1 cellular context compared by ENCODE assay signal in the genomic region with DNA sequence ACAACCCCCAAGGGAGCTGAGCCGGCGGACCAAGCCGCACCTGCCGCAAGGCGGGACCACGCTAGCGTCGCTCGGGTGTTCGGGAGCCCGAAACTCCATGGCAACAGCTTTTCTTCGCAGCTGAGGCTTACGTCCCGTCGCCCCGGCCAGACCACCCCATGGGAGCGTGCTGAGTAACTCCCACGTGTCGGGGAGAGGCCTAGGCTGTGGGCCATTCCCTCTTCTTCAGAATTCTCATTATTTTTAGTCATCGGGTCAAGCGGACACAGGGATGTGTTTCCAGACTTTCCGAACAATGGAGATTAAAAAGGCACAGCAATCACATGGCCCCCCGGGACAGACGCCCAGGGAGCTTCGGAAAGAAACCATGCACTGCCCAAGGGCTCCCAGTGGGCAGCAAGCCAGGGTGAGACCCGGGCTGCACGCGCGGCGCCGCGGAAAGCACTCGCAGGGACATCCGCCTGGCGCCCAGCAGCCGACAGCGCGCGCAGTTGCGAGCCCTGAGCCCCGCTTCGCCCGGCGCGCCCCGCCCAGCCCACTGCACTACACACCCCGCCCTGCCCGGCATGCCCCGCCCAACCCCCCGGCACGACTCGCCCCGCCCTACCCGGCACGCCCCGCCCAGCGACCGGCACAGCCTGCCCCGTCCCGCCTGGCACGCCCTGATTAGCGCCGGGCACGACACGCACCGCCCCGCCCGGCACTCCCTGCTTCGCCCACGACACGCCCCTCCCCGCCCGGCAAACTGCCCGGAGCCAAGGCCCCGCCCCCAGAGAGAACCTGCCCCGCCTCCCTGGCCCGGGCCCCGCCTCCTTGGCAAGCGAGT.
A peak's percentile ranks its signal among the peaks of the same experiment; 100 is the strongest.
TF ChIP-seq lines count a peak whose summit lies in the region.

No MANE protein-coding gene starts in this region.

TF ChIP-seq in HepG2, 621 proteins besides CTCF, POLR2A, EP300 and RAD21 (continued from another document and continues in another):
- no peak for TF ChIP-seq CBFB (CRISPR knock-in tag; IDR thresholded peaks at IDR 0.05)
- TF ChIP-seq ZNF782 (CRISPR knock-in tag; IDR thresholded peaks at IDR 0.05; ENCODE audit: borderline replicate concordance) = peak; percentile 32; the same call in 1 of the 2 replicates
- TF ChIP-seq RFXAP (CRISPR knock-in tag; IDR thresholded peaks at IDR 0.05; ENCODE audit: borderline replicate concordance) = 0 out of 2 replicates have a peak, but pooled peaks have one; percentile 25
- TF ChIP-seq, protein P1, sequence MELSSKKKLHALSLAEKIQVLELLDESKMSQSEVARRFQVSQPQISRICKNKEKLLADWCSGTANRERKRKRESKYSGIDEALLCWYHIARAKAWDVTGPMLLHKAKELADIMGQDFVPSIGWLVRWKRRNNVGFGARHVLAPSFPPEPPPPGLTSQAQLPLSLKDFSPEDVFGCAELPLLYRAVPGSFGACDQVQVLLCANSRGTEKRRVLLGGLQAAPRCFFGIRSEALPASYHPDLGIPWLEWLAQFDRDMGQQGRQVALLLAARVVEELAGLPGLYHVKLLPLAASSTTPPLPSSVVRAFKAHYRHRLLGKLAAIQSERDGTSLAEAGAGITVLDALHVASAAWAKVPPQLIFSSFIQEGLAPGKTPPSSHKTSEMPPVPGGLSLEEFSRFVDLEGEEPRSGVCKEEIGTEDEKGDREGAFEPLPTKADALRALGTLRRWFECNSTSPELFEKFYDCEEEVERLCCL (CRISPR knock-in tag; IDR thresholded peaks at IDR 0.05; ENCODE audit: borderline replicate concordance) = no peak
- TF ChIP-seq, protein P2, sequence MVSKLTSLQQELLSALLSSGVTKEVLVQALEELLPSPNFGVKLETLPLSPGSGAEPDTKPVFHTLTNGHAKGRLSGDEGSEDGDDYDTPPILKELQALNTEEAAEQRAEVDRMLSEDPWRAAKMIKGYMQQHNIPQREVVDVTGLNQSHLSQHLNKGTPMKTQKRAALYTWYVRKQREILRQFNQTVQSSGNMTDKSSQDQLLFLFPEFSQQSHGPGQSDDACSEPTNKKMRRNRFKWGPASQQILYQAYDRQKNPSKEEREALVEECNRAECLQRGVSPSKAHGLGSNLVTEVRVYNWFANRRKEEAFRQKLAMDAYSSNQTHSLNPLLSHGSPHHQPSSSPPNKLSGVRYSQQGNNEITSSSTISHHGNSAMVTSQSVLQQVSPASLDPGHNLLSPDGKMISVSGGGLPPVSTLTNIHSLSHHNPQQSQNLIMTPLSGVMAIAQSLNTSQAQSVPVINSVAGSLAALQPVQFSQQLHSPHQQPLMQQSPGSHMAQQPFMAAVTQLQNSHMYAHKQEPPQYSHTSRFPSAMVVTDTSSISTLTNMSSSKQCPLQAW (CRISPR knock-in tag; IDR thresholded peaks at IDR 0.05) = peak; percentile 32; the same call in 1 of the 2 replicates
- peak; percentile 49; the same call in 1 of the 2 replicates for TF ChIP-seq GZF1 (CRISPR knock-in tag; IDR thresholded peaks at IDR 0.05)
- TF ChIP-seq NFIC (IDR thresholded peaks at IDR 0.05; ENCODE audit: low read length) = no peak
- TF ChIP-seq, protein P3, sequence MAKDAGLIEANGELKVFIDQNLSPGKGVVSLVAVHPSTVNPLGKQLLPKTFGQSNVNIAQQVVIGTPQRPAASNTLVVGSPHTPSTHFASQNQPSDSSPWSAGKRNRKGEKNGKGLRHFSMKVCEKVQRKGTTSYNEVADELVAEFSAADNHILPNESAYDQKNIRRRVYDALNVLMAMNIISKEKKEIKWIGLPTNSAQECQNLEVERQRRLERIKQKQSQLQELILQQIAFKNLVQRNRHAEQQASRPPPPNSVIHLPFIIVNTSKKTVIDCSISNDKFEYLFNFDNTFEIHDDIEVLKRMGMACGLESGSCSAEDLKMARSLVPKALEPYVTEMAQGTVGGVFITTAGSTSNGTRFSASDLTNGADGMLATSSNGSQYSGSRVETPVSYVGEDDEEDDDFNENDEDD (CRISPR knock-in tag; IDR thresholded peaks at IDR 0.05; ENCODE audit: borderline replicate concordance) = peak; percentile 65; the same call in 1 of the 2 replicates
- no peak for TF ChIP-seq MLLT10 (CRISPR knock-in tag; IDR thresholded peaks at IDR 0.05)
- 0 out of 2 replicates have a peak, but pooled peaks have one; percentile 53 for TF ChIP-seq ZFP36L1 (CRISPR knock-in tag; IDR thresholded peaks at IDR 0.05)
- TF ChIP-seq, protein P4, sequence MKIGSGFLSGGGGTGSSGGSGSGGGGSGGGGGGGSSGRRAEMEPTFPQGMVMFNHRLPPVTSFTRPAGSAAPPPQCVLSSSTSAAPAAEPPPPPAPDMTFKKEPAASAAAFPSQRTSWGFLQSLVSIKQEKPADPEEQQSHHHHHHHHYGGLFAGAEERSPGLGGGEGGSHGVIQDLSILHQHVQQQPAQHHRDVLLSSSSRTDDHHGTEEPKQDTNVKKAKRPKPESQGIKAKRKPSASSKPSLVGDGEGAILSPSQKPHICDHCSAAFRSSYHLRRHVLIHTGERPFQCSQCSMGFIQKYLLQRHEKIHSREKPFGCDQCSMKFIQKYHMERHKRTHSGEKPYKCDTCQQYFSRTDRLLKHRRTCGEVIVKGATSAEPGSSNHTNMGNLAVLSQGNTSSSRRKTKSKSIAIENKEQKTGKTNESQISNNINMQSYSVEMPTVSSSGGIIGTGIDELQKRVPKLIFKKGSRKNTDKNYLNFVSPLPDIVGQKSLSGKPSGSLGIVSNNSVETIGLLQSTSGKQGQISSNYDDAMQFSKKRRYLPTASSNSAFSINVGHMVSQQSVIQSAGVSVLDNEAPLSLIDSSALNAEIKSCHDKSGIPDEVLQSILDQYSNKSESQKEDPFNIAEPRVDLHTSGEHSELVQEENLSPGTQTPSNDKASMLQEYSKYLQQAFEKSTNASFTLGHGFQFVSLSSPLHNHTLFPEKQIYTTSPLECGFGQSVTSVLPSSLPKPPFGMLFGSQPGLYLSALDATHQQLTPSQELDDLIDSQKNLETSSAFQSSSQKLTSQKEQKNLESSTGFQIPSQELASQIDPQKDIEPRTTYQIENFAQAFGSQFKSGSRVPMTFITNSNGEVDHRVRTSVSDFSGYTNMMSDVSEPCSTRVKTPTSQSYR (CRISPR knock-in tag; IDR thresholded peaks at IDR 0.05; ENCODE audit: borderline replicate concordance) = peak; percentile 43; the same call in 1 of the 2 replicates
- no peak for TF ChIP-seq SRSF1 (optimal IDR thresholded peaks at IDR 0.05; ENCODE audit: low read depth, low read length)
- TF ChIP-seq CREBL2 (CRISPR knock-in tag; IDR thresholded peaks at IDR 0.05; ENCODE audit: borderline replicate concordance) = no peak
- no peak for TF ChIP-seq ZSCAN30 (CRISPR knock-in tag; IDR thresholded peaks at IDR 0.05)
- no peak for TF ChIP-seq SMARCC2 (IDR thresholded peaks at IDR 0.05)
- TF ChIP-seq MBD4 (IDR thresholded peaks at IDR 0.05; ENCODE audit: borderline replicate concordance, low read length) = no peak
- peak; percentile 72; the same call in 1 of the 2 replicates for TF ChIP-seq KDM2A (CRISPR knock-in tag; IDR thresholded peaks at IDR 0.05; ENCODE audit: borderline replicate concordance, low read depth)
- 0 out of 2 replicates have a peak, but pooled peaks have one; percentile 28 for TF ChIP-seq ZMYM3 (CRISPR knock-in tag; IDR thresholded peaks at IDR 0.05)
- TF ChIP-seq MED8 (CRISPR knock-in tag; IDR thresholded peaks at IDR 0.05; ENCODE audit: insufficient replicate concordance) = no peak
- no peak for TF ChIP-seq CREB3 (CRISPR knock-in tag; IDR thresholded peaks at IDR 0.05)
- no peak for TF ChIP-seq ZNF746 (CRISPR knock-in tag; IDR thresholded peaks at IDR 0.05)
- TF ChIP-seq RNF2 (conservative IDR thresholded peaks at IDR 0.05; ENCODE audit: low read depth) = peak; percentile 78; the same call in 1 of the 2 replicates
- peak; percentile 63 for TF ChIP-seq ZFY (CRISPR knock-in tag; IDR thresholded peaks at IDR 0.05)
- TF ChIP-seq FOXJ3 (CRISPR knock-in tag; IDR thresholded peaks at IDR 0.05; ENCODE audit: borderline replicate concordance) = no peak
- TF ChIP-seq ZNF572 (CRISPR knock-in tag; IDR thresholded peaks at IDR 0.05) = 0 out of 2 replicates have a peak, but pooled peaks have one; percentile 40
- TF ChIP-seq ZNF101 (CRISPR knock-in tag; IDR thresholded peaks at IDR 0.05; ENCODE audit: borderline replicate concordance, low read depth) = no peak
- TF ChIP-seq SETDB1 (CRISPR knock-in tag; IDR thresholded peaks at IDR 0.05; ENCODE audit: borderline replicate concordance) = no peak
- TF ChIP-seq ERF (CRISPR knock-in tag; IDR thresholded peaks at IDR 0.05) = peak; percentile 20; the same call in 1 of the 2 replicates
- TF ChIP-seq ZNF83 (CRISPR knock-in tag; IDR thresholded peaks at IDR 0.05; ENCODE audit: borderline replicate concordance) = 0 out of 2 replicates have a peak, but pooled peaks have one; percentile 65
- TF ChIP-seq YY1 (IDR thresholded peaks at IDR 0.05; ENCODE audit: insufficient read depth, insufficient replicate concordance, low read depth, low read length) = no peak
- no peak for TF ChIP-seq WIZ (CRISPR knock-in tag; IDR thresholded peaks at IDR 0.05)
- no peak for TF ChIP-seq ATF3 (CRISPR knock-in tag; IDR thresholded peaks at IDR 0.05)
- no peak for TF ChIP-seq ZNF431 (CRISPR knock-in tag; IDR thresholded peaks at IDR 0.05; ENCODE audit: borderline replicate concordance, low read depth)
- TF ChIP-seq YEATS2 (CRISPR knock-in tag; IDR thresholded peaks at IDR 0.05; ENCODE audit: borderline replicate concordance) = no peak
- TF ChIP-seq SSRP1 (CRISPR knock-in tag; IDR thresholded peaks at IDR 0.05) = no peak
- no peak for TF ChIP-seq KDM1A (CRISPR knock-in tag; IDR thresholded peaks at IDR 0.05)
- TF ChIP-seq, protein P5, sequence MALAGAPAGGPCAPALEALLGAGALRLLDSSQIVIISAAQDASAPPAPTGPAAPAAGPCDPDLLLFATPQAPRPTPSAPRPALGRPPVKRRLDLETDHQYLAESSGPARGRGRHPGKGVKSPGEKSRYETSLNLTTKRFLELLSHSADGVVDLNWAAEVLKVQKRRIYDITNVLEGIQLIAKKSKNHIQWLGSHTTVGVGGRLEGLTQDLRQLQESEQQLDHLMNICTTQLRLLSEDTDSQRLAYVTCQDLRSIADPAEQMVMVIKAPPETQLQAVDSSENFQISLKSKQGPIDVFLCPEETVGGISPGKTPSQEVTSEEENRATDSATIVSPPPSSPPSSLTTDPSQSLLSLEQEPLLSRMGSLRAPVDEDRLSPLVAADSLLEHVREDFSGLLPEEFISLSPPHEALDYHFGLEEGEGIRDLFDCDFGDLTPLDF (CRISPR knock-in tag; IDR thresholded peaks at IDR 0.05) = 0 out of 2 replicates have a peak, but pooled peaks have one; percentile 22
- TF ChIP-seq HMG20A (CRISPR knock-in tag; IDR thresholded peaks at IDR 0.05; ENCODE audit: borderline replicate concordance) = no peak
- TF ChIP-seq FIP1L1 (IDR thresholded peaks at IDR 0.05; ENCODE audit: borderline replicate concordance, insufficient read depth, low read depth, low read length) = no peak
- peak; percentile 62; the same call in 1 of the 2 replicates for TF ChIP-seq ZBTB7B (CRISPR knock-in tag; IDR thresholded peaks at IDR 0.05)
- TF ChIP-seq CEBPG (CRISPR knock-in tag; IDR thresholded peaks at IDR 0.05) = no peak
- no peak for TF ChIP-seq EEA1 (CRISPR knock-in tag; IDR thresholded peaks at IDR 0.05; ENCODE audit: borderline replicate concordance)
- no peak for TF ChIP-seq ZNF317 (CRISPR knock-in tag; IDR thresholded peaks at IDR 0.05)
- no peak for TF ChIP-seq E2F2 (CRISPR knock-in tag; IDR thresholded peaks at IDR 0.05; ENCODE audit: borderline replicate concordance)
- TF ChIP-seq ZMYM4 (CRISPR knock-in tag; IDR thresholded peaks at IDR 0.05) = 0 out of 2 replicates have a peak, but pooled peaks have one; percentile 6
- no peak for TF ChIP-seq HNRNPUL1 (IDR thresholded peaks at IDR 0.05; ENCODE audit: low read depth, low read length)
- no peak for TF ChIP-seq ZNF780A (CRISPR knock-in tag; IDR thresholded peaks at IDR 0.05)
- TF ChIP-seq MBNL3 (CRISPR knock-in tag; conservative IDR thresholded peaks at IDR 0.05) = no peak
- TF ChIP-seq ZBED4 (CRISPR knock-in tag; IDR thresholded peaks at IDR 0.05; ENCODE audit: borderline replicate concordance) = no peak
- no peak for TF ChIP-seq RELA (CRISPR knock-in tag; IDR thresholded peaks at IDR 0.05)
